35 cellular contexts compared by ENCODE assay signal in genomic region chr3:30555968-30556367, GRCh38.
"Had no signal": no experiment of that assay in that cellular context is flagged by ENCODE, and none has a peak within 500 bp of the region (broad histone marks: within the 10 kb centered on the region; RNA-seq: fewer than 3 reads in every experiment).

No MANE protein-coding gene starts in this region.

- DNase-seq: Karpas-422, Kasumi-1, MG63, MM.1S, MV-4-11, NCI-H1048, NCI-H1092, NCI-H1092 treated with DMSO at 0.1 percent for 48 hours, NCI-H1105, NCI-H1105 treated with DMSO at 0.1 percent for 48 hours, NCI-H1417, NCI-H1417 treated with DMSO at 0.1 percent for 48 hours, NCI-H1436, NCI-H1436 treated with DMSO at 0.1 percent for 48 hours, NCI-H146, NCI-H1694, NCI-H1694 treated with DMSO at 0.1 percent for 48 hours, NCI-H187, NCI-H187 treated with DMSO at 0.1 percent for 48 hours, NCI-H1930, NCI-H2029, NCI-H2029 treated with DMSO at 0.1 percent for 48 hours, NCI-H2081, NCI-H2081 treated with DMSO at 0.1 percent for 48 hours, NCI-H2107, NCI-H2171, NCI-H2171 treated with DMSO at 0.1 percent for 48 hours, NCI-H2227 treated with DMSO at 0.1 percent for 48 hours, NCI-H226, NCI-H345, NCI-H446, NCI-H446 treated with DMSO at 0.1 percent for 48 hours, NCI-H510A, NCI-H510A treated with DMSO at 0.1 percent for 48 hours, NCI-H524 had no signal

- H3K9me3 ChIP-seq: MG63 had no signal

- H3K27me3 ChIP-seq: MG63 had no signal

- H3K4me3 ChIP-seq: MG63 had no signal

- H3K36me3 ChIP-seq: MG63 had no signal
